In the genomic region with DNA sequence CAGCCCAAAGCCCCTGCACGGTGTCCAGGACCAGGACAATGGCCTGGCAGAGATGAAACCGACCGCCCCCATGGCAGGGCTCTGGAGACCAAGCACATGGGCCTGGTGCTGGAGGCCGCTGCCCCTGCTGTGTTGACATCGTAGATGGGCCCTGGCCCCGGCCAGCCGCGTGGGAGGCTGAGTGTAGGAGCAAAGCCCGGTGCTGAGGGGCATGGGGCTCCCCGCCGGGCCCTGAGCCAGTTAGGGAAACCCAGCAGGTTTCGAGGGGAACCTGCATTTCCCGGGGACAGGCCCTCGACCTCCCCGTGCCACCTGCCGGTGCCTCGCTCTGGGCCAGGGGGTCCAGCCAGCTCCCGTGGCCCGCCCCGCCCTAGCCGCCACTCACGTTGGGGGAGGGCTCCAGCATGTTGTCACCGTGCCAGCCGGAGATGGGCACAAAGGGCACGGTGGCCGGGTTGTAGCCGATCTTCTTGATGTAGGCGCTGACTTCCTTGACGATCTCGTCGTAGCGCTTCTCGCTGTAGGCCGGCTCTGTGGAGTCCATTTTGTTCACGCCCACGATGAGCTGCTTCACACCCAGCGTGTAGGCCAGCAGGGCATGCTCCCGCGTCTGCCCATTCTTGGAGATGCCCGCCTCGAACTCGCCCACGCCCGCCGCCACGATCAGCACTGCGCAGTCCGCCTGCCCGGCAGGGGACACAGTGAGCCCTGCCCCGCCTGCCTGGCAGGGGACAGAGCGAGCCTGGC, we compare ENCODE assay signal across 19 cellular contexts. TPM values are rescaled to one million over a fixed set of nuclear protein-coding genes. Genes with fewer than 3 reads are reported as not detected.
DNase-seq lines count a peak whose midpoint lies in the region; ATAC-seq and TF ChIP-seq lines count a peak whose summit lies in the region.
"Had no signal": no experiment of that assay in that cellular context is flagged by ENCODE, and none has a peak within 500 bp of the region (broad histone marks: within the 10 kb centered on the region; RNA-seq: fewer than 3 reads in every experiment).

No MANE protein-coding gene starts in this region.

- H3K4me1 ChIP-seq in H9 (ENCODE audit: insufficient read depth, low read length) (no peaks in the 10 kb centered on the region), SJCRH30 (no peaks in the 10 kb centered on the region), lower lobe of right lung (peaks cover 21% of the 10 kb centered on the region)

- no peak overlapping the region for H2BK20ac ChIP-seq in H9 (ENCODE audit: low read depth, low read length, poor library complexity, severe bottlenecking)

- H3K79me2 ChIP-seq in H9 (ENCODE audit: insufficient read depth, low read length), result no peaks in the 10 kb centered on the region

- H2BK120ac ChIP-seq in H9 (ENCODE audit: low read depth, low read length, poor library complexity, severe bottlenecking), result no peak overlapping the region

- H3K27ac ChIP-seq in H9 (ENCODE audit: insufficient read length, low read depth, low read length) (no peak overlapping the region), SJCRH30 (no peak overlapping the region), lower lobe of right lung (no peak overlapping the region)
- H3K27ac ChIP-seq: Peyer's patch had no signal

- no CpG with 5 or more reads among the region's 51 CpGs for WGBS in H9 (ENCODE audit: extremely low coverage, insufficient read length, low lambda C conversion rate)

- no peak overlapping the region for H3K4me3 Mint-ChIP-seq in H9
- no peak overlapping the region for H3K4me3 Mint-ChIP-seq in progenitor cell of endocrine pancreas (ENCODE audit: low read depth)
- H3K4me3 Mint-ChIP-seq: CD4-positive, alpha-beta memory T cell had no signal

- H3K9me3 ChIP-seq in H9 (ENCODE audit: control insufficient read depth, low read depth, low read length) (no peaks in the 10 kb centered on the region), SJCRH30 (replicated peaks) (no peaks in the 10 kb centered on the region), lower lobe of right lung (no peaks in the 10 kb centered on the region)
- H3K9me3 ChIP-seq: BE2C, Peyer's patch had no signal

- H3K14ac ChIP-seq in H9 (ENCODE audit: insufficient read depth, low read length), result no peak overlapping the region

- H3K4me2 ChIP-seq in H9 (ENCODE audit: insufficient read depth, insufficient read length, low read length), result no peak overlapping the region

- peaks cover 5% of the 10 kb centered on the region for H3K23me2 ChIP-seq in H9 (ENCODE audit: insufficient read length, low read depth, low read length, poor library complexity, severe bottlenecking)

- no peaks in the 10 kb centered on the region for H3K79me1 ChIP-seq in H9 (ENCODE audit: insufficient read depth, low read depth, low read length, poor library complexity, severe bottlenecking)

- TF ChIP-seq CTCF in H9 (conservative IDR thresholded peaks at IDR 0.05) (no peak), progenitor cell of endocrine pancreas (IDR thresholded peaks at IDR 0.05; ENCODE audit: unreplicated experiment) (no peak), lower lobe of right lung (IDR thresholded peaks at IDR 0.05) (no peak)

- ATAC-seq in lower lobe of right lung, result no peak

- H3K36me3 Mint-ChIP-seq in H9 (ENCODE audit: insufficient read depth in 1 of 3, low read depth in 3 of 3) (peaks cover 15 to 24% (median 15%) of the 10 kb centered on the region in 3 experiments; a peak in 6 of 7 replicates), progenitor cell of endocrine pancreas (ENCODE audit: insufficient read depth) (no peaks in the 10 kb centered on the region)
- H3K36me3 Mint-ChIP-seq: CD4-positive, alpha-beta memory T cell had no signal

- no peak overlapping the region for H4K91ac ChIP-seq in H9 (ENCODE audit: insufficient read length, low read depth, low read length)

- H3K23ac ChIP-seq in H9 (ENCODE audit: insufficient read length, low read depth, low read length), result no peak overlapping the region

- H3K27me3 Mint-ChIP-seq in H9 (ENCODE audit: low read depth) (peaks cover 49% of the 10 kb centered on the region), progenitor cell of endocrine pancreas (peaks cover 19% of the 10 kb centered on the region)

- no peak overlapping the region for H4K5ac ChIP-seq in H9 (ENCODE audit: insufficient read length, low read depth, low read length)

- H3K4me1 Mint-ChIP-seq in H9, result peaks cover 4 to 10% of the 10 kb centered on the region in 2 experiments; a peak in 3 of 4 replicates
- H3K4me1 Mint-ChIP-seq in progenitor cell of endocrine pancreas (ENCODE audit: low read depth), result peaks cover 1% of the 10 kb centered on the region

- no peak overlapping the region for H3K9ac ChIP-seq in H9 (ENCODE audit: extremely low read depth, insufficient read length, low read length)

- no peak overlapping the region for H2AFZ ChIP-seq in H9 (ENCODE audit: low read length)

- H3K27me3 ChIP-seq in H9 (ENCODE audit: insufficient read depth, low read length), result peaks cover 4% of the 10 kb centered on the region; the same call in 1 of the 2 replicates
- peaks cover 32% of the 10 kb centered on the region for H3K27me3 ChIP-seq in SJCRH30
- peaks cover 58% of the 10 kb centered on the region for H3K27me3 ChIP-seq in lower lobe of right lung (ENCODE audit: low read depth)
- H3K27me3 ChIP-seq: BE2C had no signal

- no peak overlapping the region for H3K18ac ChIP-seq in H9 (ENCODE audit: insufficient read length, low read depth, low read length)

- no peak overlapping the region for H3K4me3 ChIP-seq in SJCRH30
- no peak overlapping the region for H3K4me3 ChIP-seq in lower lobe of right lung
- H3K4me3 ChIP-seq: Peyer's patch had no signal

- no peak overlapping the region for H4K8ac ChIP-seq in H9 (replicated peaks; ENCODE audit: insufficient read length, low read depth, low read length)

- no peak overlapping the region for H3K56ac ChIP-seq in H9 (ENCODE audit: insufficient read length, low read depth, low read length)

- intact Hi-C loops in posterior vena cava (cut with DNase I) (no loop called here), lower lobe of right lung (cut with DNase I) (no loop called here)

- no peak overlapping the region for H3K4ac ChIP-seq in H9 (ENCODE audit: low read depth, low read length)

- peak; percentile 23 for DNase-seq in H9
- DNase-seq in epidermal melanocyte (ENCODE audit: insufficient read length, low spot score), result peak; percentile 5
- peak; percentile 8 for DNase-seq in progenitor cell of endocrine pancreas (ENCODE audit: low spot score, unreplicated experiment)
- no peak for DNase-seq in SJCRH30
- no peak for DNase-seq in posterior vena cava (ENCODE audit: low spot score)
- no peak for DNase-seq in lower lobe of right lung
- DNase-seq: BE2C; CD4-positive, alpha-beta memory T cell; DND-41; GDM1; HCEC 1CT; IMR-90; NCI-H1417; NCI-H1930; NCI-H2171 treated with DMSO at 0.1 percent for 48 hours; NCI-H510A treated with DMSO at 0.1 percent for 48 hours; Peyer's patch; SHP77 treated with DMSO at 0.1 percent for 48 hours had no signal

- no peak overlapping the region for H2BK15ac ChIP-seq in H9 (ENCODE audit: low read depth, low read length)

- H3K27ac Mint-ChIP-seq in H9 (no peak overlapping the region), progenitor cell of endocrine pancreas (no peak overlapping the region)
- H3K27ac Mint-ChIP-seq: CD4-positive, alpha-beta memory T cell had no signal

- H3K9me3 Mint-ChIP-seq in H9 (peaks cover 2 to 11% of the 10 kb centered on the region in 2 experiments; a peak in 3 of 5 replicates), progenitor cell of endocrine pancreas (ENCODE audit: low read depth) (peaks cover 4% of the 10 kb centered on the region)

- no peak overlapping the region for H2BK12ac ChIP-seq in H9 (ENCODE audit: insufficient read length, low read depth, low read length)

- H2BK5ac ChIP-seq in H9 (ENCODE audit: insufficient read length, low read length), result no peak overlapping the region

- H4K20me1 ChIP-seq in H9 (ENCODE audit: control insufficient read depth, insufficient read depth, insufficient read length), result no peaks in the 10 kb centered on the region

- H2AK5ac ChIP-seq in H9 (ENCODE audit: insufficient read length, low read length), result no peak overlapping the region

- H3K36me3 ChIP-seq in SJCRH30 (no peaks in the 10 kb centered on the region), lower lobe of right lung (no peaks in the 10 kb centered on the region)
- H3K36me3 ChIP-seq: Peyer's patch had no signal

- no peak overlapping the region for H3T11ph ChIP-seq in H9 (ENCODE audit: low read length)

RNA-seq across cellular contexts. Expression of gene EEF1A2, which starts 4.3 kb away (rescaled TPM):
- total RNA-seq in H9 (2021), result 25.8 and 27.4 TPM in 2 replicates
- total RNA-seq in progenitor cell of endocrine pancreas, result 11.0 and 11.8 TPM in 2 replicates
- total RNA-seq in SJCRH30 (2014; rRNA removed; shearing (Covaris generic)), result 0.76 and 1.4 TPM in 2 replicates
- total RNA-seq in posterior vena cava, result 1 to 10 TPM in 1 of 2 donors, under 1 TPM in 1; 0.42 to 2.6 TPM
- 0.77 TPM for total RNA-seq in lower lobe of right lung

RNA-seq across cellular contexts. Expression of gene KCNQ2, which starts 22.1 kb away (rescaled TPM):
- total RNA-seq in H9 (2021) (69.2 and 71.5 TPM in 2 replicates), progenitor cell of endocrine pancreas (14.6 and 15.6 TPM in 2 replicates), posterior vena cava (not detected), lower lobe of right lung (not detected)
- total RNA-seq in SJCRH30 (2014; rRNA removed; shearing (Covaris generic)), result not detected in 2 replicates
- total RNA-seq: CD4-positive, alpha-beta memory T cell; IMR-90; LHCN-M2; Peyer's patch had no signal

RNA-seq across cellular contexts. Expression of gene PPDPF, which starts 26.0 kb away (rescaled TPM):
- total RNA-seq in H9 (2021) (149 and 153 TPM in 2 replicates), progenitor cell of endocrine pancreas (340 and 374 TPM in 2 replicates), posterior vena cava (100 to 1,000 TPM; 172 to 331 TPM), lower lobe of right lung (305 TPM)
- total RNA-seq in SJCRH30 (2014; rRNA removed; shearing (Covaris generic)), result 149 and 171 TPM in 2 replicates

RNA-seq across cellular contexts. Expression of gene PTK6, which starts 42.6 kb away (rescaled TPM):
- total RNA-seq in H9 (2021) (0.44 and 0.46 TPM in 2 replicates), progenitor cell of endocrine pancreas (0.29 and 0.31 TPM in 2 replicates), posterior vena cava (under 1 TPM in 1 of 2 donors, not detected in 1; 0.60 TPM), lower lobe of right lung (4.2 TPM)
- 1.4 TPM in 2 replicates for total RNA-seq in SJCRH30 (2014; rRNA removed; shearing (Covaris generic))
- total RNA-seq: CD4-positive, alpha-beta memory T cell; IMR-90 had no signal

RNA-seq across cellular contexts. Expression of gene SRMS, which starts 53.0 kb away (rescaled TPM):
- total RNA-seq in H9 (2021) (0.70 and 0.79 TPM in 2 replicates), progenitor cell of endocrine pancreas (not detected in 2 replicates), posterior vena cava (not detected), lower lobe of right lung (not detected)
- total RNA-seq in SJCRH30 (2014; rRNA removed; shearing (Covaris generic)), result not detected in 2 replicates
- total RNA-seq: CD4-positive, alpha-beta memory T cell; IMR-90; LHCN-M2; Peyer's patch had no signal

Comparison
In these comparisons a context has a peak if more than half of its experiments do, and no peak if none do; other contexts are left out.
1. DNase-seq: peak in H9 (single experiment), epidermal melanocyte (single experiment) and progenitor cell of endocrine pancreas (single experiment); none in SJCRH30 (0 of 2), posterior vena cava (single experiment) and lower lobe of right lung (single experiment).
2. RNA of gene KCNQ2, which starts 22.1 kb away (total RNA-seq): 69.2 to 71.5 TPM in H9 and 14.6 to 15.6 TPM in progenitor cell of endocrine pancreas; not detected in lower lobe of right lung (single experiment), not detected in SJCRH30 and not detected in posterior vena cava; every median in the first group is over 10 times any median in the second.